In genomic region chrX:55008571-55009358, GRCh38 we compare ENCODE assay signal across 2 cellular contexts.
TF ChIP-seq lines count a peak whose summit lies in the region.

No MANE protein-coding gene starts in this region.

TF ChIP-seq in liver, 16 proteins besides CTCF, POLR2A, EP300 and RAD21:
- TF ChIP-seq EGR1 (IDR thresholded peaks at IDR 0.05; ENCODE audit: low read depth in 2 of 2) (no peak), SP1 (IDR thresholded peaks at IDR 0.05) (no peak), MAX (IDR thresholded peaks at IDR 0.05) (peak; percentile 26), TAF1 (conservative IDR thresholded peaks at IDR 0.05) (no peak), RXRA (IDR thresholded peaks at IDR 0.05) (peak; percentile 40 to 50)

TF ChIP-seq in HepG2, 621 proteins besides CTCF, POLR2A, EP300 and RAD21:
- TF ChIP-seq ARID2 (CRISPR knock-in tag; IDR thresholded peaks at IDR 0.05; ENCODE audit: borderline replicate concordance) (no peak), ZNF772 (CRISPR knock-in tag; IDR thresholded peaks at IDR 0.05) (no peak), FOXK2 (IDR thresholded peaks at IDR 0.05) (no peak), ARID4A (CRISPR knock-in tag; IDR thresholded peaks at IDR 0.05; ENCODE audit: borderline replicate concordance) (no peak)
